Comparison of ENCODE assay signal across 19 cellular contexts in the genomic region with DNA sequence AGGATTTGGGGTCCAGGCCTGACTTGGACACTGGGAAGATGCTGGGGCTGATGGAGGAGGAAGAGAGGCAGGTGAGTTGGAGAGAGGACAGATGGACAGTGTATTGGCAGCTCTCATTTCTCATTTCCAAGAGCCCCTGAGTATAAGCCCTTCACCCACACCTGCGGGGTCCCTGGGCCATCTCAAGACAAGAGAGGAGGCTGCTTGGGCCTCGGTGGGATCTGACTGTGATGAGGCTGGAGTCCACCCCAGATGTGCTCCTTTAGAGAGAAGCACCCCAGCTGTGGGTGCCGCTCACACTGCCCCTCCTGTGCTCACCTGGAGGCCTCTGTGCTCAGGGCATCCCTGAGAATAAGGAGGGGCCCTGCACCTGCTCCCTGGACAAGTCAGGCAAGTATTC. TPM values are rescaled to one million over a fixed set of nuclear protein-coding genes. Genes with fewer than 3 reads are reported as not detected.
DNase-seq lines count a peak whose midpoint lies in the region; ATAC-seq, FAIRE-seq and TF ChIP-seq lines count a peak whose summit lies in the region.
"Had no signal": no experiment of that assay in that cellular context is flagged by ENCODE, and none has a peak within 500 bp of the region (broad histone marks: within the 10 kb centered on the region; RNA-seq: fewer than 3 reads in every experiment).

No MANE protein-coding gene starts in this region.

- H3K9me3 Mint-ChIP-seq in T-helper 2 cell treated with Interferon-gamma antibody and Interleukin-4, amounts not matched to agents 5 μg/mL and 100 μg/mL, for 36 hours: no peaks in the 10 kb centered on the region
- H3K9me3 Mint-ChIP-seq in stimulated activated effector memory CD8-positive, alpha-beta T cell treated with anti-CD3 and anti-CD28 coated beads, Interleukin-12 subunit alpha, Interleukin-12 subunit beta, amount 100 ng/mL, for 72 hours: no peaks in the 10 kb centered on the region

- H3K23ac ChIP-seq in trophoblast cell (ENCODE audit: low read length): no peak overlapping the region

- WGBS in esophagus muscularis mucosa: 73% methylated on average over 3 of the region's 3 CpGs
- 85 to 96% methylated on average over 2 to 3 of the region's 3 CpGs for WGBS in lung, 2 donors
- no CpG with 5 or more reads among the region's 3 CpGs for WGBS in trophoblast cell (ENCODE audit: extremely low coverage, insufficient coverage, insufficient read length)

- H3K14ac ChIP-seq in trophoblast cell (ENCODE audit: low read length): no peak overlapping the region

- FAIRE-seq in GM12891 (lab: Jason Lieb, UNC): no peak
- FAIRE-seq: GM19239 had no signal

- H2BK12ac ChIP-seq in trophoblast cell (ENCODE audit: low read length): no peak overlapping the region

- H2BK5ac ChIP-seq in trophoblast cell (ENCODE audit: low read depth, low read length, poor library complexity): no peak overlapping the region

- no peaks in the 10 kb centered on the region for H3K79me2 ChIP-seq in trophoblast cell (ENCODE audit: control insufficient read depth, insufficient read depth, low read length, poor library complexity)

- H3K9ac ChIP-seq in BLaER1 treated with 17β-estradiol and CSF1 and Interleukin-3, amounts not matched to agents 10 nM and 100 nM: no peak overlapping the region
- H3K9ac ChIP-seq in trophoblast cell (ENCODE audit: low read length): peak overlapping the region; percentile 53

- no peak overlapping the region for H3K4ac ChIP-seq in trophoblast cell (ENCODE audit: low read depth, low read length)

- H3K4me1 Mint-ChIP-seq in T-helper 2 cell treated with Interferon-gamma antibody and Interleukin-4, amounts not matched to agents 5 μg/mL and 100 μg/mL, for 36 hours (ENCODE audit: low read depth): peaks cover 13% of the 10 kb centered on the region
- peaks cover 10% of the 10 kb centered on the region for H3K4me1 Mint-ChIP-seq in stimulated activated effector memory CD8-positive, alpha-beta T cell treated with anti-CD3 and anti-CD28 coated beads, Interleukin-12 subunit alpha, Interleukin-12 subunit beta, amount 100 ng/mL, for 72 hours
- H3K4me1 Mint-ChIP-seq: CD4-positive, alpha-beta memory T cell; GM23338 had no signal

- H3K4me3 Mint-ChIP-seq in T-helper 2 cell treated with Interferon-gamma antibody and Interleukin-4, amounts not matched to agents 5 μg/mL and 100 μg/mL, for 36 hours: no peak overlapping the region
- no peak overlapping the region for H3K4me3 Mint-ChIP-seq in stimulated activated effector memory CD8-positive, alpha-beta T cell treated with anti-CD3 and anti-CD28 coated beads, Interleukin-12 subunit alpha, Interleukin-12 subunit beta, amount 100 ng/mL, for 72 hours
- H3K4me3 Mint-ChIP-seq: CD4-positive, alpha-beta memory T cell; GM23338; H9 had no signal

- no peak overlapping the region for H3K18ac ChIP-seq in trophoblast cell (ENCODE audit: low read length)

- TF ChIP-seq POLR2A in esophagus muscularis mucosa (IDR thresholded peaks at IDR 0.05; ENCODE audit: low read depth) (no peak), GM12891 (IDR thresholded peaks at IDR 0.05; ENCODE audit: low read depth, low read length) (no peak)

- peak overlapping the region; percentile 32 to 99 (median 73); a peak in 21 of 22 replicates for H3K4me2 ChIP-seq in BLaER1 treated with 17β-estradiol and CSF1 and Interleukin-3, amounts not matched to agents 10 nM and 100 nM
- no peak overlapping the region for H3K4me2 ChIP-seq in trophoblast cell (ENCODE audit: low read length)
- H3K4me2 ChIP-seq: GM23338 had no signal

- H3K36me3 ChIP-seq in BLaER1 treated with 17β-estradiol and CSF1 and Interleukin-3, amounts not matched to agents 10 nM and 100 nM: peaks cover 39 to 68% (median 60%) of the 10 kb centered on the region in 11 experiments
- H3K36me3 ChIP-seq in esophagus muscularis mucosa: no peaks in the 10 kb centered on the region
- H3K36me3 ChIP-seq in lung (ENCODE audit: control insufficient read depth in 2 of 2, insufficient read depth in 2 of 2, low read length in 2 of 2): no peaks in the 10 kb centered on the region
- H3K36me3 ChIP-seq in trophoblast cell (ENCODE audit: control insufficient read depth in 1 of 2, insufficient read depth in 2 of 2, low read length in 2 of 2): no peaks in the 10 kb centered on the region

- H2BK120ac ChIP-seq in trophoblast cell (ENCODE audit: insufficient read depth, low read length, poor library complexity): no peak overlapping the region

- H4K12ac ChIP-seq in trophoblast cell (ENCODE audit: low read depth, low read length): no peak overlapping the region

- DNase-seq in esophagus muscularis mucosa (ENCODE audit: extremely low spot score) (peak; percentile 88), lung (ENCODE audit: low spot score) (peak; percentile 18), trophoblast cell (no peak), GM12891 (ENCODE audit: insufficient read length, low spot score) (no peak), middle frontal gyrus (ENCODE audit: extremely low spot score, low spot score) (no peak)
- no peak for DNase-seq in T-helper 2 cell treated with Interferon-gamma antibody and Interleukin-4, amounts not matched to agents 5 μg/mL and 100 μg/mL, for 36 hours (ENCODE audit: low spot score)
- no peak for DNase-seq in stimulated activated effector memory CD8-positive, alpha-beta T cell treated with anti-CD3 and anti-CD28 coated beads, Interleukin-12 subunit alpha, Interleukin-12 subunit beta, amount 100 ng/mL, for 72 hours (ENCODE audit: low spot score in 2 of 2)
- DNase-seq: Caco-2; CD4-positive, alpha-beta memory T cell; DMS153; DND-41 had no signal

- peak overlapping the region in 2 of 11 experiments; percentile 5 to 27; a peak in 2 of 22 replicates for H3K27ac ChIP-seq in BLaER1 treated with 17β-estradiol and CSF1 and Interleukin-3, amounts not matched to agents 10 nM and 100 nM
- H3K27ac ChIP-seq in esophagus muscularis mucosa (replicated peaks in 1 of 4) (no peak overlapping the region), lung (ENCODE audit: low read depth in 1 of 2, low read length in 1 of 2) (no peak overlapping the region), trophoblast cell (ENCODE audit: low read depth, low read length) (no peak overlapping the region)

- no peaks in the 10 kb centered on the region for H3K36me3 Mint-ChIP-seq in T-helper 2 cell treated with Interferon-gamma antibody and Interleukin-4, amounts not matched to agents 5 μg/mL and 100 μg/mL, for 36 hours (ENCODE audit: low read depth)
- H3K36me3 Mint-ChIP-seq in stimulated activated effector memory CD8-positive, alpha-beta T cell treated with anti-CD3 and anti-CD28 coated beads, Interleukin-12 subunit alpha, Interleukin-12 subunit beta, amount 100 ng/mL, for 72 hours: no peaks in the 10 kb centered on the region
- H3K36me3 Mint-ChIP-seq: CD4-positive, alpha-beta memory T cell had no signal

- no peak overlapping the region for H3K27ac Mint-ChIP-seq in T-helper 2 cell treated with Interferon-gamma antibody and Interleukin-4, amounts not matched to agents 5 μg/mL and 100 μg/mL, for 36 hours
- no peak overlapping the region for H3K27ac Mint-ChIP-seq in stimulated activated effector memory CD8-positive, alpha-beta T cell treated with anti-CD3 and anti-CD28 coated beads, Interleukin-12 subunit alpha, Interleukin-12 subunit beta, amount 100 ng/mL, for 72 hours
- H3K27ac Mint-ChIP-seq: GM23338, H9 had no signal

- H4K8ac ChIP-seq in trophoblast cell (ENCODE audit: low read depth, low read length): no peak overlapping the region

- no peak for TF ChIP-seq EP300 in esophagus muscularis mucosa (IDR thresholded peaks at IDR 0.05)

- no peak for ATAC-seq in lung (ENCODE audit: insufficient read depth, low FRiP score)
- ATAC-seq in stimulated activated effector memory CD8-positive, alpha-beta T cell treated with anti-CD3 and anti-CD28 coated beads, Interleukin-12 subunit alpha, Interleukin-12 subunit beta, amount 100 ng/mL, for 72 hours: no peak

- no peak overlapping the region for H2AK5ac ChIP-seq in trophoblast cell (ENCODE audit: low read length)

- H4K20me1 ChIP-seq in BLaER1 treated with 17β-estradiol and CSF1 and Interleukin-3, amounts not matched to agents 10 nM and 100 nM: peaks cover 0 to 52% (median 20%) of the 10 kb centered on the region in 11 experiments; a peak in 15 of 22 replicates

- H3K4me3 ChIP-seq in BLaER1 treated with 17β-estradiol and CSF1 and Interleukin-3, amounts not matched to agents 10 nM and 100 nM: peak overlapping the region in 7 of 10 experiments; percentile 22 to 45 (median 32); a peak in 9 of 20 replicates
- H3K4me3 ChIP-seq in esophagus muscularis mucosa (no peak overlapping the region), lung (no peak overlapping the region), trophoblast cell (ENCODE audit: low read depth, low read length) (no peak overlapping the region)
- H3K4me3 ChIP-seq: GM23338 had no signal

- no peak overlapping the region for H2AFZ ChIP-seq in trophoblast cell (ENCODE audit: insufficient read depth, low read length, poor library complexity)
- H2AFZ ChIP-seq: GM23338 had no signal

- intact Hi-C loops in esophagus muscularis mucosa (cut with DNase I): loop anchor here (5.0 kb wide), 1 partner anchor 280 kb away; no protein-coding TSS in a partner anchor

- no peak overlapping the region for H4K91ac ChIP-seq in trophoblast cell (ENCODE audit: low read depth, low read length)

- no peaks in the 10 kb centered on the region for H3K79me1 ChIP-seq in trophoblast cell (ENCODE audit: low read length)

- TF ChIP-seq CTCF in esophagus muscularis mucosa (IDR thresholded peaks at IDR 0.05) (no peak), lung (IDR thresholded peaks at IDR 0.05; ENCODE audit: control extremely low read depth, extremely low read depth) (no peak)

- peaks cover 38 to 59% (median 49%) of the 10 kb centered on the region in 10 experiments for H3K4me1 ChIP-seq in BLaER1 treated with 17β-estradiol and CSF1 and Interleukin-3, amounts not matched to agents 10 nM and 100 nM
- H3K4me1 ChIP-seq in esophagus muscularis mucosa (no peaks in the 10 kb centered on the region), lung (ENCODE audit: control insufficient read depth in 2 of 2, insufficient read depth in 2 of 2, low read length in 2 of 2) (no peaks in the 10 kb centered on the region), trophoblast cell (ENCODE audit: control insufficient read depth in 1 of 2, insufficient read depth in 2 of 2, low read length in 2 of 2) (no peaks in the 10 kb centered on the region)
- H3K4me1 ChIP-seq: Caco-2 had no signal

- H3K9me3 ChIP-seq in BLaER1 treated with 17β-estradiol and CSF1 and Interleukin-3, amounts not matched to agents 10 nM and 100 nM (replicated peaks in 1 of 11): peaks cover 25 to 44% (median 35%) of the 10 kb centered on the region in 11 experiments
- H3K9me3 ChIP-seq in esophagus muscularis mucosa (peaks cover 0 to 3% (median 0%) of the 10 kb centered on the region in 4 donors), lung (ENCODE audit: control insufficient read depth in 2 of 2, insufficient read depth in 1 of 2, low read length in 1 of 2) (no peaks in the 10 kb centered on the region), trophoblast cell (ENCODE audit: insufficient read depth, low read depth, low read length) (peaks cover 44% of the 10 kb centered on the region)
- H3K9me3 ChIP-seq: Caco-2 had no signal

- H3K27me3 ChIP-seq in BLaER1 treated with 17β-estradiol and CSF1 and Interleukin-3, amounts not matched to agents 10 nM and 100 nM: no peaks in the 10 kb centered on the region
- H3K27me3 ChIP-seq in esophagus muscularis mucosa (peaks cover 0 to 40% (median 0%) of the 10 kb centered on the region in 4 donors), lung (ENCODE audit: control insufficient read depth, insufficient read depth) (no peaks in the 10 kb centered on the region), trophoblast cell (ENCODE audit: insufficient read depth, low read length) (no peaks in the 10 kb centered on the region)

- peaks cover 5% of the 10 kb centered on the region for H3K27me3 Mint-ChIP-seq in T-helper 2 cell treated with Interferon-gamma antibody and Interleukin-4, amounts not matched to agents 5 μg/mL and 100 μg/mL, for 36 hours (ENCODE audit: low read depth)

RNA-seq across cellular contexts. Expression of a gene that starts 3.7 kb away (rescaled TPM):
- 1 to 10 TPM in 3 of 4 donors, under 1 TPM in 1; 0.83 to 4.6 (median 2.3) TPM for total RNA-seq in esophagus muscularis mucosa
- total RNA-seq in lung: 10 to 100 TPM in 1 of 2 donors, 1 to 10 TPM in 1; 1.2 to 13.6 TPM
- polyA plus RNA-seq in lung: 10 to 100 TPM in 1 of 2 donors, 1 to 10 TPM in 1; 4.3 to 51.6 TPM
- not detected in 2 replicates for polyA plus RNA-seq in trophoblast cell (2013)
- 2.7 TPM for polyA plus RNA-seq in GM12891 (2012; ENCODE audit: low read depth, missing spikeins)
- total RNA-seq: A172, A673, Caco-2, GM23338, H4, H9 had no signal
- polyA plus RNA-seq: BJ; CD4-positive, alpha-beta memory T cell; GM23338 had no signal

RNA-seq across cellular contexts. Expression of a gene that starts 16.1 kb away (rescaled TPM):
- total RNA-seq in esophagus muscularis mucosa (1 to 10 TPM in 1 of 4 donors, under 1 TPM in 3; 0.23 to 2.0 (median 0.47) TPM), lung (1 to 10 TPM; 2.1 to 8.3 TPM)
- polyA plus RNA-seq in lung: 10 to 100 TPM in 1 of 2 donors, 1 to 10 TPM in 1; 1.2 to 21.3 TPM
- not detected in 2 replicates for polyA plus RNA-seq in trophoblast cell (2013)
- 0.95 TPM for polyA plus RNA-seq in GM12891 (2012; ENCODE audit: low read depth, missing spikeins)
- total RNA-seq: A172; A673; Caco-2; CD4-positive, alpha-beta memory T cell; GM23338; H4; H9 had no signal
- polyA plus RNA-seq: BJ; CD4-positive, alpha-beta memory T cell; GM23338 had no signal

RNA-seq across cellular contexts. Expression of a gene that starts 53.0 kb away (rescaled TPM):
- total RNA-seq in esophagus muscularis mucosa (1 to 10 TPM; 1.4 to 5.0 (median 2.7) TPM), lung (10 to 100 TPM in 1 of 2 donors, 1 to 10 TPM in 1; 5.1 to 33.3 TPM)
- polyA plus RNA-seq in lung: 10 to 100 TPM in 1 of 2 donors, 1 to 10 TPM in 1; 8.1 to 90.5 TPM
- polyA plus RNA-seq in trophoblast cell (2013): not detected in 2 replicates
- 56.9 TPM for polyA plus RNA-seq in GM12891 (2012; ENCODE audit: low read depth, missing spikeins)
- total RNA-seq: A172, A673, Caco-2, H4, H9 had no signal
- polyA plus RNA-seq: BJ, GM23338 had no signal

Comparison
In these comparisons a context has a peak if more than half of its experiments do, and no peak if none do; other contexts are left out.
1. H3K4me3 ChIP-seq: peak in BLaER1 treated with 17β-estradiol and CSF1 and Interleukin-3, amounts not matched to agents 10 nM and 100 nM (7 of 10); none in esophagus muscularis mucosa (0 of 4), lung (single experiment) and trophoblast cell (single experiment).
2. DNase-seq: peak in esophagus muscularis mucosa (single experiment) and lung (single experiment); none in trophoblast cell (0 of 2), GM12891 (single experiment), middle frontal gyrus (single experiment), T-helper 2 cell treated with Interferon-gamma antibody and Interleukin-4, amounts not matched to agents 5 μg/mL and 100 μg/mL, for 36 hours (single experiment) and stimulated activated effector memory CD8-positive, alpha-beta T cell treated with anti-CD3 and anti-CD28 coated beads, Interleukin-12 subunit alpha, Interleukin-12 subunit beta, amount 100 ng/mL, for 72 hours (0 of 2).